In the genomic region with DNA sequence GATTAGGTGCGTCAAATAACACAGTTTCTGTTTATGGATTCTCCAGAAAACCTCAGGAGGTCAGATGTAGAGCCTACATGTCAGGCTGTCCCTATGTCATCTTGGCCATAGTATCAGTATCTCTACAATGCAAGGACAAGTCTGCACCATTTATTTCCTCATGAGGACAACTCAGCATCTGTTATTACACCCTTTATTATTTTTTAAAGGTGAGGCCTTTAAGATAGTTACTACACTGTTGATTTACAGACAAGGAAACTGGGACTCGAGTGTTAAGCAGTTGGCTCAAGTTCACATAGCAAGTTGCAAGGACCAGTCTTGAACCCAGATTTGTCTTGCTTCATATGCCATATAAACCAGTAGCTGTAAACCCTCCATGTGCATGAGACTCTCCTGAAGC, we compare ENCODE assay signal across 1 cellular context.
TF ChIP-seq lines count a peak whose summit lies in the region.

No MANE protein-coding gene starts in this region.

TF ChIP-seq in GM23338, 12 proteins besides CTCF, POLR2A, EP300 and RAD21 (continued from another document):
- TF ChIP-seq, protein P1, sequence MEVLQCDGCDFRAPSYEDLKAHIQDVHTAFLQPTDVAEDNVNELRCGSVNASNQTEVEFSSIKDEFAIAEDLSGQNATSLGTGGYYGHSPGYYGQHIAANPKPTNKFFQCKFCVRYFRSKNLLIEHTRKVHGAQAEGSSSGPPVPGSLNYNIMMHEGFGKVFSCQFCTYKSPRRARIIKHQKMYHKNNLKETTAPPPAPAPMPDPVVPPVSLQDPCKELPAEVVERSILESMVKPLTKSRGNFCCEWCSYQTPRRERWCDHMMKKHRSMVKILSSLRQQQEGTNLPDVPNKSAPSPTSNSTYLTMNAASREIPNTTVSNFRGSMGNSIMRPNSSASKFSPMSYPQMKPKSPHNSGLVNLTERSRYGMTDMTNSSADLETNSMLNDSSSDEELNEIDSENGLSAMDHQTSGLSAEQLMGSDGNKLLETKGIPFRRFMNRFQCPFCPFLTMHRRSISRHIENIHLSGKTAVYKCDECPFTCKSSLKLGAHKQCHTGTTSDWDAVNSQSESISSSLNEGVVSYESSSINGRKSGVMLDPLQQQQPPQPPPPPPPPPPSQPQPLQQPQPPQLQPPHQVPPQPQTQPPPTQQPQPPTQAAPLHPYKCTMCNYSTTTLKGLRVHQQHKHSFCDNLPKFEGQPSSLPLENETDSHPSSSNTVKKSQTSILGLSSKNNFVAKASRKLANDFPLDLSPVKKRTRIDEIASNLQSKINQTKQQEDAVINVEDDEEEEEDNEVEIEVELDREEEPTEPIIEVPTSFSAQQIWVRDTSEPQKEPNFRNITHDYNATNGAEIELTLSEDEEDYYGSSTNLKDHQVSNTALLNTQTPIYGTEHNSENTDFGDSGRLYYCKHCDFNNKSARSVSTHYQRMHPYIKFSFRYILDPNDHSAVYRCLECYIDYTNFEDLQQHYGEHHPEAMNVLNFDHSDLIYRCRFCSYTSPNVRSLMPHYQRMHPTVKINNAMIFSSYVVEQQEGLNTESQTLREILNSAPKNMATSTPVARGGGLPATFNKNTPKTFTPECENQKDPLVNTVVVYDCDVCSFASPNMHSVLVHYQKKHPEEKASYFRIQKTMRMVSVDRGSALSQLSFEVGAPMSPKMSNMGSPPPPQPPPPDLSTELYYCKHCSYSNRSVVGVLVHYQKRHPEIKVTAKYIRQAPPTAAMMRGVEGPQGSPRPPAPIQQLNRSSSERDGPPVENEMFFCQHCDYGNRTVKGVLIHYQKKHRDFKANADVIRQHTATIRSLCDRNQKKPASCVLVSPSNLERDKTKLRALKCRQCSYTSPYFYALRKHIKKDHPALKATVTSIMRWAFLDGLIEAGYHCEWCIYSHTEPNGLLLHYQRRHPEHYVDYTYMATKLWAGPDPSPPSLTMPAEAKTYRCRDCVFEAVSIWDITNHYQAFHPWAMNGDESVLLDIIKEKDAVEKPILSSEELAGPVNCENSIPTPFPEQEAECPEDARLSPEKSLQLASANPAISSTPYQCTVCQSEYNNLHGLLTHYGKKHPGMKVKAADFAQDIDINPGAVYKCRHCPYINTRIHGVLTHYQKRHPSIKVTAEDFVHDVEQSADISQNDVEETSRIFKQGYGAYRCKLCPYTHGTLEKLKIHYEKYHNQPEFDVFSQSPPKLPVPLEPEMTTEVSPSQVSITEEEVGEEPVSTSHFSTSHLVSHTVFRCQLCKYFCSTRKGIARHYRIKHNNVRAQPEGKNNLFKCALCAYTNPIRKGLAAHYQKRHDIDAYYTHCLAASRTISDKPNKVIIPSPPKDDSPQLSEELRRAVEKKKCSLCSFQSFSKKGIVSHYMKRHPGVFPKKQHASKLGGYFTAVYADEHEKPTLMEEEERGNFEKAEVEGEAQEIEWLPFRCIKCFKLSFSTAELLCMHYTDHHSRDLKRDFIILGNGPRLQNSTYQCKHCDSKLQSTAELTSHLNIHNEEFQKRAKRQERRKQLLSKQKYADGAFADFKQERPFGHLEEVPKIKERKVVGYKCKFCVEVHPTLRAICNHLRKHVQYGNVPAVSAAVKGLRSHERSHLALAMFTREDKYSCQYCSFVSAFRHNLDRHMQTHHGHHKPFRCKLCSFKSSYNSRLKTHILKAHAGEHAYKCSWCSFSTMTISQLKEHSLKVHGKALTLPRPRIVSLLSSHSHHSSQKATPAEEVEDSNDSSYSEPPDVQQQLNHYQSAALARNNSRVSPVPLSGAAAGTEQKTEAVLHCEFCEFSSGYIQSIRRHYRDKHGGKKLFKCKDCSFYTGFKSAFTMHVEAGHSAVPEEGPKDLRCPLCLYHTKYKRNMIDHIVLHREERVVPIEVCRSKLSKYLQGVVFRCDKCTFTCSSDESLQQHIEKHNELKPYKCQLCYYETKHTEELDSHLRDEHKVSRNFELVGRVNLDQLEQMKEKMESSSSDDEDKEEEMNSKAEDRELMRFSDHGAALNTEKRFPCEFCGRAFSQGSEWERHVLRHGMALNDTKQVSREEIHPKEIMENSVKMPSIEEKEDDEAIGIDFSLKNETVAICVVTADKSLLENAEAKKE (CRISPR knock-in tag; IDR thresholded peaks at IDR 0.05): no peak
- TF ChIP-seq EZH2phosphoT487 (IDR thresholded peaks at IDR 0.05; ENCODE audit: unreplicated experiment): no peak
